Comparison of ENCODE assay signal across 21 cellular contexts in the genomic region with DNA sequence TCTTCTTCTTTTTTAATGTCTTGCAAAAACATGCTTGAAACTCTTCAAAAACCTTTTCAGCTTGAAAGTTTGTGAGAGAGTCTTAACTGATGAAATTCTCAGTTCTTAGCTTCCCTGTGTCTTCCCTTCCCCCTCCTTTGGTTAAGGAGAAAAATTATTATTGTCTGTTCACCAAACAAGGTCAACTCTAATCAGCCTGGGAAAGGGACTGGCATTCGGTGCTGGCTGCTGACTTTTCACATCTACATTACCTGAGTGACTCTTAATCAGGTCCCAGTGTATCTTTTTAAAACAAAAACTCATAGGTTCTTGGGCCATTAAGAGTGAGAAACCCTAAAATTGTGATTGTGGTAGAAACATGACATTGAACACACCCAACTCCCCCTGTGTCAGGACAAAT. TPM values are rescaled to one million over a fixed set of nuclear protein-coding genes. Genes with fewer than 3 reads are reported as not detected.
A peak's percentile ranks its signal among the peaks of the same experiment; 100 is the strongest.
DNase-seq lines count a peak whose midpoint lies in the region; FAIRE-seq and TF ChIP-seq lines count a peak whose summit lies in the region.
"Had no signal": no experiment of that assay in that cellular context is flagged by ENCODE, and none has a peak within 500 bp of the region (broad histone marks: within the 10 kb centered on the region; RNA-seq: fewer than 3 reads in every experiment).

No MANE protein-coding gene starts in this region.

- intact Hi-C loops in OCI-LY7 (cut with micrococcal nuclease; ENCODE audit: unreplicated experiment): no loop called here

- H3K9me2 ChIP-seq in OCI-LY7 (ENCODE audit: insufficient read depth, low read length): no peaks in the 10 kb centered on the region

- H3K4me3 Mint-ChIP-seq in brain (no peak overlapping the region), mesothelial cell of epicardium (no peak overlapping the region), neural progenitor cell (no peak overlapping the region)
- H3K4me3 Mint-ChIP-seq: B cell; CD4-positive, alpha-beta T cell; CD8-positive, alpha-beta T cell had no signal

- POLR2A ChIA-PET in OCI-LY7 (lab: Charles Lee): no interaction called here

- H3K9me3 ChIP-seq in neural progenitor cell (ENCODE audit: low read depth): no peaks in the 10 kb centered on the region
- H3K9me3 ChIP-seq in OCI-LY7 (ENCODE audit: low read length): no peaks in the 10 kb centered on the region
- no peaks in the 10 kb centered on the region for H3K9me3 ChIP-seq in small intestine (ENCODE audit: control insufficient read depth, low read depth)
- H3K9me3 ChIP-seq: A549; BLaER1 treated with 17β-estradiol and CSF1 and Interleukin-3, amounts not matched to agents 10 nM and 100 nM; Caco-2 had no signal

- no peak overlapping the region for H3K27ac ChIP-seq in neural progenitor cell
- H3K27ac ChIP-seq in OCI-LY7 (ENCODE audit: low read depth, low read length, poor library complexity, severe bottlenecking): no peak overlapping the region
- no peak overlapping the region for H3K27ac ChIP-seq in small intestine (ENCODE audit: low read depth in 1 of 2, low read length in 1 of 2)
- H3K27ac ChIP-seq: 22Rv1; A549; BLaER1 treated with 17β-estradiol and CSF1 and Interleukin-3, amounts not matched to agents 10 nM and 100 nM; C4-2B had no signal

- H4K20me1 ChIP-seq in neural progenitor cell (ENCODE audit: low read depth) (no peaks in the 10 kb centered on the region), OCI-LY7 (ENCODE audit: insufficient read depth, low read length) (no peaks in the 10 kb centered on the region)
- H4K20me1 ChIP-seq: BLaER1 treated with 17β-estradiol and CSF1 and Interleukin-3, amounts not matched to agents 10 nM and 100 nM had no signal

- H3K36me3 ChIP-seq in neural progenitor cell (no peaks in the 10 kb centered on the region), OCI-LY7 (ENCODE audit: insufficient read depth, low read length) (no peaks in the 10 kb centered on the region), small intestine (ENCODE audit: control insufficient read depth in 2 of 2, insufficient read depth in 2 of 2, low read length in 2 of 2) (no peaks in the 10 kb centered on the region)
- H3K36me3 ChIP-seq: BLaER1 treated with 17β-estradiol and CSF1 and Interleukin-3, amounts not matched to agents 10 nM and 100 nM had no signal

- CTCF ChIA-PET in OCI-LY7 (lab: Charles Lee; ENCODE audit: unreplicated experiment): no interaction called here

- H3K27me3 Mint-ChIP-seq in brain: peaks cover 3% of the 10 kb centered on the region
- no peaks in the 10 kb centered on the region for H3K27me3 Mint-ChIP-seq in mesothelial cell of epicardium (ENCODE audit: low read depth)
- H3K27me3 Mint-ChIP-seq in neural progenitor cell (ENCODE audit: insufficient read depth, low read depth): peaks cover 2% of the 10 kb centered on the region
- H3K27me3 Mint-ChIP-seq: CD4-positive, alpha-beta T cell had no signal

- H3K27ac Mint-ChIP-seq in brain: peak overlapping the region in 3 of 5 experiments; percentile 47 to 91 (median 61)
- H3K27ac Mint-ChIP-seq in mesothelial cell of epicardium: peak overlapping the region; percentile 65
- peak overlapping the region; percentile 99 for H3K27ac Mint-ChIP-seq in neural progenitor cell
- H3K27ac Mint-ChIP-seq: B cell; CD4-positive, alpha-beta T cell; CD8-positive, alpha-beta T cell had no signal

- no peak overlapping the region for H2AFZ ChIP-seq in neural progenitor cell (replicated peaks)
- H2AFZ ChIP-seq in OCI-LY7 (ENCODE audit: low read length): no peak overlapping the region

- no TSS peak for BruUV-seq in OCI-LY7 (replicated peaks; lab: Mats Ljungman, UMichigan)

- TF ChIP-seq CTCF in brain (conservative IDR thresholded peaks at IDR 0.05) (no peak), mesothelial cell of epicardium (IDR thresholded peaks at IDR 0.05; ENCODE audit: unreplicated experiment) (no peak), neural progenitor cell (IDR thresholded peaks at IDR 0.05) (no peak), OCI-LY7 (conservative IDR thresholded peaks at IDR 0.05; ENCODE audit: low read length) (no peak)

- H3K4me1 Mint-ChIP-seq in brain: peaks cover 21% of the 10 kb centered on the region
- peaks cover 9% of the 10 kb centered on the region for H3K4me1 Mint-ChIP-seq in mesothelial cell of epicardium
- H3K4me1 Mint-ChIP-seq in neural progenitor cell: peaks cover 70% of the 10 kb centered on the region
- H3K4me1 Mint-ChIP-seq: B cell had no signal

- H3K27me3 ChIP-seq in neural progenitor cell: no peaks in the 10 kb centered on the region
- H3K27me3 ChIP-seq in small intestine (ENCODE audit: control insufficient read depth in 2 of 2, insufficient read depth in 2 of 2, low read length in 2 of 2): no peaks in the 10 kb centered on the region
- H3K27me3 ChIP-seq: BLaER1 treated with 17β-estradiol and CSF1 and Interleukin-3, amounts not matched to agents 10 nM and 100 nM had no signal

- H3K9ac ChIP-seq in neural progenitor cell: no peak overlapping the region
- H3K9ac ChIP-seq: BLaER1 treated with 17β-estradiol and CSF1 and Interleukin-3, amounts not matched to agents 10 nM and 100 nM had no signal

- H3K4me2 ChIP-seq in neural progenitor cell: peak overlapping the region; percentile 25
- no peak overlapping the region for H3K4me2 ChIP-seq in OCI-LY7 (ENCODE audit: low read length)
- H3K4me2 ChIP-seq: A549; BLaER1 treated with 17β-estradiol and CSF1 and Interleukin-3, amounts not matched to agents 10 nM and 100 nM had no signal

- H3K4me1 ChIP-seq in neural progenitor cell: peaks cover 22% of the 10 kb centered on the region
- H3K4me1 ChIP-seq in OCI-LY7 (ENCODE audit: insufficient read depth, low read length, poor library complexity, severe bottlenecking): no peaks in the 10 kb centered on the region
- no peaks in the 10 kb centered on the region for H3K4me1 ChIP-seq in small intestine (ENCODE audit: control insufficient read depth in 2 of 2, insufficient read depth in 1 of 2, low read depth in 1 of 2, low read length in 1 of 2)
- H3K4me1 ChIP-seq: A549 had no signal

- H3K4me3 ChIP-seq in neural progenitor cell (no peak overlapping the region), OCI-LY7 (ENCODE audit: low read depth, low read length, poor library complexity, severe bottlenecking) (no peak overlapping the region), small intestine (ENCODE audit: low read depth in 1 of 2, low read length in 2 of 2) (no peak overlapping the region)
- H3K4me3 ChIP-seq: A549; BLaER1 treated with 17β-estradiol and CSF1 and Interleukin-3, amounts not matched to agents 10 nM and 100 nM had no signal

- peaks cover 3% of the 10 kb centered on the region for H3K36me3 Mint-ChIP-seq in brain
- no peaks in the 10 kb centered on the region for H3K36me3 Mint-ChIP-seq in mesothelial cell of epicardium
- peaks cover 8% of the 10 kb centered on the region for H3K36me3 Mint-ChIP-seq in neural progenitor cell
- H3K36me3 Mint-ChIP-seq: CD8-positive, alpha-beta T cell had no signal

- H3F3A ChIP-seq in neural progenitor cell (ENCODE audit: low read depth): peaks cover under 1% of the 10 kb centered on the region

- H3K9me3 Mint-ChIP-seq in brain: peaks cover 0 to 3% (median 0%) of the 10 kb centered on the region in 5 experiments
- H3K9me3 Mint-ChIP-seq in mesothelial cell of epicardium: no peaks in the 10 kb centered on the region
- peaks cover 6% of the 10 kb centered on the region for H3K9me3 Mint-ChIP-seq in neural progenitor cell
- H3K9me3 Mint-ChIP-seq: CD4-positive, alpha-beta T cell; CD8-positive, alpha-beta T cell had no signal

- DNase-seq in mesothelial cell of epicardium (ENCODE audit: low spot score in 2 of 2, unreplicated experiment in 2 of 2) (no peak), neural progenitor cell (ENCODE audit: low spot score) (no peak), OCI-LY7 (ENCODE audit: low spot score) (no peak), small intestine (no peak)
- DNase-seq: AML-193; Caco-2; Calu3; CD4-positive, alpha-beta T cell; CD8-positive, alpha-beta T cell; DMS79 treated with DMSO at 0.1 percent for 48 hours; GF-D8 had no signal

- FAIRE-seq in small intestine (lab: Jason Lieb, UNC): no peak
- FAIRE-seq: A549, D721Med, G401.6, GM12891, GM19239 had no signal

- H3K79me2 ChIP-seq in neural progenitor cell (ENCODE audit: low read depth) (no peaks in the 10 kb centered on the region), OCI-LY7 (ENCODE audit: insufficient read depth, low read depth, low read length) (no peaks in the 10 kb centered on the region)

- 23 to 47% (median 42%) methylated on average over 1 of the region's 1 CpG for WGBS in small intestine, 3 donors

RNA-seq across cellular contexts. Expression of a gene that starts 39.1 kb away (rescaled TPM):
- polyA plus RNA-seq in brain (ENCODE audit: insufficient read depth, low read depth, low replicate concordance) (5.6 TPM), small intestine (1 to 10 TPM in 2 of 3 donors, under 1 TPM in 1; 0.89 to 9.9 (median 2.2) TPM)
- total RNA-seq in mesothelial cell of epicardium (84.6 to 88.7 TPM (median 87.8 TPM) in 3 replicates), neural progenitor cell (ENCODE audit: low replicate concordance) (21.8 and 22.0 TPM in 2 replicates), OCI-LY7 (2022) (8.2 and 8.5 TPM in 2 replicates)
- 5.2 and 8.5 TPM in 2 replicates for total RNA-seq in OCI-LY7 (2014; rRNA removed; shearing (Covaris generic))
